In the genomic region with DNA sequence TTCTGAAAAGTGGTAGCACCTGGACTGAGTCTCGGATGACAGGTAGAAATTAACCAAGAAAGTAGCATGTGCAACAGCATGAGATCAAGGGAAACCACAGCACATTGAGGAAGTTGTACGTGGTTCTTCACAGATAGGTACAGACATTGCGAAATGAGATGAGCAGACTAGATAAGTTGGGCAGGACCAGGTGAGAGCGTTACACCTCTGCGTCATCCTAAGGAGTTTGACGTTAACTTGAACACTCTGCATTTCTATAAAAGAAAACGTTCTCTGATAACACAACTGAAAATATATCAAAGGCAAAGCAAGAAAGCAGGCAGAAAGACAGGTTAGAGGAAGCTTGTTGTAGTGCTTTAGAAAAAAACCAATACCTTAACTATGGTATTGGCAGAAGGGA, we compare ENCODE assay signal across 19 cellular contexts.
"Had no signal": no experiment of that assay in that cellular context is flagged by ENCODE, and none has a peak within 500 bp of the region (broad histone marks: within the 10 kb centered on the region; RNA-seq: fewer than 3 reads in every experiment).

No MANE protein-coding gene starts in this region.

- H3K4me1 Mint-ChIP-seq: stimulated activated effector memory CD8-positive, alpha-beta T cell treated with anti-CD3 and anti-CD28 coated beads, Interleukin-12 subunit alpha, Interleukin-12 subunit beta, amount 100 ng/mL, for 72 hours had no signal

- H3K27me3 ChIP-seq: brain microvascular endothelial cell, pancreas, tibial nerve had no signal

- H3K36me3 Mint-ChIP-seq: activated CD8-positive, alpha-beta memory T cell treated with anti-CD3 and anti-CD28 coated beads, Interleukin-2, amount 10 ng/mL, durations not matched to agents 7 days and 5 days; stimulated activated effector memory CD8-positive, alpha-beta T cell treated with anti-CD3 and anti-CD28 coated beads, Interleukin-12 subunit alpha, Interleukin-12 subunit beta, amount 100 ng/mL, for 72 hours had no signal

- ATAC-seq: activated CD4-positive, CD25-positive, alpha-beta regulatory T cell treated with anti-CD3 and anti-CD28 coated beads, Interleukin-2, amount 50 U/mL, for 24 hours; activated CD8-positive, alpha-beta memory T cell treated with anti-CD3 and anti-CD28 coated beads, Interleukin-2, amount 10 ng/mL, durations not matched to agents 7 days and 5 days; lower lobe of right lung; pancreas; stimulated activated effector memory CD8-positive, alpha-beta T cell treated with anti-CD3 and anti-CD28 coated beads, Interleukin-12 subunit alpha, Interleukin-12 subunit beta, amount 100 ng/mL, for 72 hours had no signal

- H3K27ac ChIP-seq: brain microvascular endothelial cell, lower lobe of right lung, pancreas, tibial nerve had no signal

- H3K4me1 ChIP-seq: lower lobe of right lung, pancreas had no signal

- H3K4me3 ChIP-seq: lower lobe of right lung, pancreas, tibial nerve had no signal

- FAIRE-seq: endothelial cell of umbilical vein, pancreas had no signal

- H3K27ac Mint-ChIP-seq: activated CD8-positive, alpha-beta memory T cell treated with anti-CD3 and anti-CD28 coated beads, Interleukin-2, amount 10 ng/mL, durations not matched to agents 7 days and 5 days; stimulated activated effector memory CD8-positive, alpha-beta T cell treated with anti-CD3 and anti-CD28 coated beads, Interleukin-12 subunit alpha, Interleukin-12 subunit beta, amount 100 ng/mL, for 72 hours had no signal

- H3K4me3 Mint-ChIP-seq: activated CD8-positive, alpha-beta memory T cell treated with anti-CD3 and anti-CD28 coated beads, Interleukin-2, amount 10 ng/mL, durations not matched to agents 7 days and 5 days; stimulated activated effector memory CD8-positive, alpha-beta T cell treated with anti-CD3 and anti-CD28 coated beads, Interleukin-12 subunit alpha, Interleukin-12 subunit beta, amount 100 ng/mL, for 72 hours had no signal

- H3K9me3 ChIP-seq: lower lobe of right lung, pancreas, tibial nerve had no signal

- H3K36me3 ChIP-seq: brain microvascular endothelial cell, lower lobe of right lung, pancreas, tibial nerve had no signal

- DNase-seq: activated CD4-positive, alpha-beta T cell treated with anti-CD3 and anti-CD28 coated beads, Interleukin-2, amount 50 U/mL, for 4 hours; activated CD8-positive, alpha-beta memory T cell treated with anti-CD3 and anti-CD28 coated beads, Interleukin-2, amount 10 ng/mL, durations not matched to agents 7 days and 5 days; activated gamma-delta T cell; activated T-cell treated with anti-CD3 and anti-CD28 coated beads, Interleukin-2, amount 50 U/mL, for 48 hours; anterior cingulate cortex; brain microvascular endothelial cell; cortex of kidney; effector CD8-positive, alpha-beta T cell; foreskin melanocyte; lower lobe of right lung; midbrain; pancreas; stimulated activated CD4-positive, alpha-beta T cell treated with anti-CD3 and anti-CD28 coated beads, Interleukin-12 subunit alpha, Interleukin-12 subunit beta, amount 100 ng/mL, for 4 hours; substantia nigra; T1000 had no signal
